Comparison of ENCODE assay signal across 17 cellular contexts in the genomic region with DNA sequence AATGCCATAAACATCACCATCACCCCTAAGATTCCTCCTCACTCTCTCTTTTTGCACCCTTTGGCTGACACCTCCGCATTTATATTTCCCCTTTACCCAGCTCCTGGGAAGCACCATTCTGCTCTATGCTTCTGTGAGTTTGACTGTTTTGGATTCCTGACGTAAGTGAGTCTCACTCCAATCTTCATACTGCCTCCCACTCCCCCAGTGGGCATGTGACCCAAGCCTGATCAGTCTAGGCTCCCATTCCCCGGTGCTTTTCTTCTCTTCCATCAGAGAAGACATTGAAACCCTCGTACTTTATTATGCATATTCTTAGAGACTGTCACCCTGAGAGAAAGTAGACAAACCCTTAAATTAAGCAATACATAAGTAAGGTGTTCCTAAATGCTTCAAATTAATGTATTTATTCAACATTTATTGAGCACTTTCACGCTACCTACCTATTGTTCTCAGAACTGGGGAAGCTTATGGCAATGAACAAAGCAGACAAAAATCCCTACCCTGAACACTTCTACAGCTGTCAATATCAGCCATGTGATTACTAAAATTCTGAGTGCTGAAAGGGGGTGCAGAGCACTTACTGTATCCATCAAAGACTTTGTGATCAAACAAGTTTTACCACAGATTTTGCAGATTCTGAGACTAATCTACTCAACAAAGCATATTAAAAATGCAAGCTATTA. TPM values are rescaled to one million over a fixed set of nuclear protein-coding genes. Genes with fewer than 3 reads are reported as not detected.
DNase-seq lines count a peak whose midpoint lies in the region; ATAC-seq, FAIRE-seq and TF ChIP-seq lines count a peak whose summit lies in the region.
"Had no signal": no experiment of that assay in that cellular context is flagged by ENCODE, and none has a peak within 500 bp of the region (broad histone marks: within the 10 kb centered on the region; RNA-seq: fewer than 3 reads in every experiment).

No MANE protein-coding gene starts in this region.

- H3K9ac ChIP-seq in GM12878 (ENCODE audit: control insufficient read depth, insufficient read depth, low read length), result no peak overlapping the region

- in situ Hi-C loops in GM12878 (cut with MboI), result no loop called here

- ATAC-seq in GM18511 (IDR thresholded peaks at IDR 0.05; ENCODE audit: unreplicated experiment) (peak; percentile 36), HG03565 (IDR thresholded peaks at IDR 0.05; ENCODE audit: unreplicated experiment) (peak; percentile 23), GM12878 (peak; percentile 56)
- peak; percentile 41 to 44 for ATAC-seq in stimulated activated naive B cell treated with anti-CD40 and anti-IgM and Interleukin-4, amounts not matched to agents 10 μg/mL and 1 μg/mL and 100 μg/mL, for 72 hours (replicated peaks)
- ATAC-seq: HepG2 had no signal

- no peak overlapping the region for H3K27ac ChIP-seq in GM12878 (ENCODE audit: control insufficient read depth, insufficient read depth)
- H3K27ac ChIP-seq: RWPE1, SJCRH30 had no signal

- peak overlapping the region in 1 of 2 donors; percentile 12 for H3K4me3 Mint-ChIP-seq in stimulated activated naive B cell treated with anti-CD40 and anti-IgM and Interleukin-4, amounts not matched to agents 10 μg/mL and 1 μg/mL and 100 μg/mL, for 72 hours

- no peak for TF ChIP-seq EP300 in GM12878 (IDR thresholded peaks at IDR 0.05; ENCODE audit: borderline replicate concordance in 1 of 2, control insufficient read depth in 1 of 2, low read depth in 2 of 2, low read length in 2 of 2)

- no peaks in the 10 kb centered on the region for H3K79me2 ChIP-seq in GM12878 (ENCODE audit: control insufficient read depth, insufficient read depth, low read length)

- H3K9me3 ChIP-seq in GM12878 (replicated peaks; ENCODE audit: control insufficient read depth, insufficient read depth, low read length), result no peaks in the 10 kb centered on the region
- H3K9me3 ChIP-seq: HAP-1, SJCRH30 had no signal

- H3K27me3 Mint-ChIP-seq in stimulated activated naive B cell treated with anti-CD40 and anti-IgM and Interleukin-4, amounts not matched to agents 10 μg/mL and 1 μg/mL and 100 μg/mL, for 72 hours, result no peaks in the 10 kb centered on the region

- CTCF ChIA-PET in GM12878 (lab: Yijun Ruan, JAX), result interaction anchor here (0.6 to 6.0 kb wide), 11 partner anchors 11 to 146 kb away, joined by 3 to 41 read pairs (median 5); no protein-coding TSS in a partner anchor

- no peaks in the 10 kb centered on the region for H3K36me3 ChIP-seq in GM12878 (ENCODE audit: control insufficient read depth in 2 of 2, insufficient read depth in 2 of 2, low read length in 1 of 2)
- H3K36me3 ChIP-seq: HAP-1, SJCRH30 had no signal

- POLR2A ChIA-PET in GM12878 (lab: Charles Lee), result no interaction called here

- no peak overlapping the region for H3K4me3 ChIP-seq in GM12878
- H3K4me3 ChIP-seq: HAP-1, SJCRH30 had no signal

- no peak for TF ChIP-seq CTCF in GM12878 (IDR thresholded peaks at IDR 0.05 in 2 of 3, conservative IDR thresholded peaks at IDR 0.05 in 1 of 3; ENCODE audit: control insufficient read depth in 2 of 3, extremely low read depth in 1 of 3, insufficient read depth in 1 of 3, low read depth in 3 of 3, low read length in 3 of 3)

- H3K4me2 ChIP-seq in GM12878 (ENCODE audit: control insufficient read depth, insufficient read depth), result peak overlapping the region; percentile 41

- H3K36me3 Mint-ChIP-seq in stimulated activated naive B cell treated with anti-CD40 and anti-IgM and Interleukin-4, amounts not matched to agents 10 μg/mL and 1 μg/mL and 100 μg/mL, for 72 hours, result no peaks in the 10 kb centered on the region

- 74% methylated on average over 5 of the region's 5 CpGs for WGBS in GM12878 (ENCODE audit: insufficient coverage, insufficient replicate concordance, low lambda C conversion rate, missing lambda C conversion rate)

- no peak overlapping the region for H3K27ac Mint-ChIP-seq in stimulated activated naive B cell treated with anti-CD40 and anti-IgM and Interleukin-4, amounts not matched to agents 10 μg/mL and 1 μg/mL and 100 μg/mL, for 72 hours

- H3K27me3 ChIP-seq in GM12878 (replicated peaks in 1 of 2; ENCODE audit: control insufficient read depth in 2 of 2, insufficient read depth in 2 of 2, low read length in 1 of 2), result no peaks in the 10 kb centered on the region
- H3K27me3 ChIP-seq: SJCRH30 had no signal

- no peaks in the 10 kb centered on the region for H4K20me1 ChIP-seq in GM12878 (ENCODE audit: control insufficient read depth, insufficient read depth)

- peak; percentile 13 for FAIRE-seq in GM12878 (lab: Jason Lieb, UNC)
- FAIRE-seq: GM12891, HepG2 had no signal

- SMC1A ChIA-PET in GM12878 (lab: Charles Lee; ENCODE audit: uncharacterized antibody, unreplicated experiment), result interaction anchor here (1.0 to 3.5 kb wide), 10 partner anchors 9 to 150 kb away, joined by 3 to 27 read pairs (median 4); no protein-coding TSS in a partner anchor

- no peak for TF ChIP-seq POLR2A in GM12878 (IDR thresholded peaks at IDR 0.05; ENCODE audit: low read depth, low read length)

- no peak overlapping the region for H2AFZ ChIP-seq in GM12878 (ENCODE audit: control insufficient read depth, low read depth, low read length)

- TF ChIP-seq RAD21 in GM12878 (IDR thresholded peaks at IDR 0.05; ENCODE audit: insufficient read depth, low read depth, low read length), result no peak

- DNase-seq in GM12878 (ENCODE audit: low read depth, low spot score), result no peak
- DNase-seq in stimulated activated naive B cell treated with anti-CD40 and anti-IgM and Interleukin-4, amounts not matched to agents 10 μg/mL and 1 μg/mL and 100 μg/mL, for 72 hours, result no peak
- DNase-seq in COR-L47 (lab: John Stamatoyannopoulos, UW), result no peak
- DNase-seq in NCI-H2029 treated with DMSO at 0.1 percent for 48 hours (lab: John Stamatoyannopoulos, UW), result no peak
- DNase-seq in NCI-H187 treated with DMSO at 0.1 percent for 48 hours (lab: John Stamatoyannopoulos, UW), result no peak
- DNase-seq: C1 segment of cervical spinal cord, Kasumi-1, NCI-H1417, NCI-H2029, NCI-H510A, SJCRH30 had no signal

- no peaks in the 10 kb centered on the region for H3K9me3 Mint-ChIP-seq in stimulated activated naive B cell treated with anti-CD40 and anti-IgM and Interleukin-4, amounts not matched to agents 10 μg/mL and 1 μg/mL and 100 μg/mL, for 72 hours

- peaks cover 13 to 41% of the 10 kb centered on the region in 2 donors for H3K4me1 Mint-ChIP-seq in stimulated activated naive B cell treated with anti-CD40 and anti-IgM and Interleukin-4, amounts not matched to agents 10 μg/mL and 1 μg/mL and 100 μg/mL, for 72 hours

- no TSS peak for BruUV-seq in GM12878 (replicated peaks; lab: Mats Ljungman, UMichigan)

- intact Hi-C loops in GM12878 (cut with micrococcal nuclease; ENCODE audit: unreplicated experiment), result no loop called here

- peaks cover 6% of the 10 kb centered on the region for H3K4me1 ChIP-seq in GM12878 (ENCODE audit: control insufficient read depth, insufficient read depth, low read length)
- H3K4me1 ChIP-seq: HAP-1 had no signal

- RAD21 ChIA-PET in GM12878 (lab: Charles Lee; ENCODE audit: unreplicated experiment), result interaction anchor here (1.6 to 2.5 kb wide), 2 partner anchors 11 to 36 kb away, joined by 3 to 12 read pairs; no protein-coding TSS in a partner anchor

TF ChIP-seq in GM12878, 131 proteins besides CTCF, POLR2A, EP300 and RAD21 (continues in another document):
- TF ChIP-seq RAD51 (IDR thresholded peaks at IDR 0.05), result no peak
- no peak for TF ChIP-seq DPF2 (IDR thresholded peaks at IDR 0.05)
- no peak for TF ChIP-seq SKIL (IDR thresholded peaks at IDR 0.05; ENCODE audit: low read depth, poor library complexity, severe bottlenecking)
- TF ChIP-seq, protein P1, sequence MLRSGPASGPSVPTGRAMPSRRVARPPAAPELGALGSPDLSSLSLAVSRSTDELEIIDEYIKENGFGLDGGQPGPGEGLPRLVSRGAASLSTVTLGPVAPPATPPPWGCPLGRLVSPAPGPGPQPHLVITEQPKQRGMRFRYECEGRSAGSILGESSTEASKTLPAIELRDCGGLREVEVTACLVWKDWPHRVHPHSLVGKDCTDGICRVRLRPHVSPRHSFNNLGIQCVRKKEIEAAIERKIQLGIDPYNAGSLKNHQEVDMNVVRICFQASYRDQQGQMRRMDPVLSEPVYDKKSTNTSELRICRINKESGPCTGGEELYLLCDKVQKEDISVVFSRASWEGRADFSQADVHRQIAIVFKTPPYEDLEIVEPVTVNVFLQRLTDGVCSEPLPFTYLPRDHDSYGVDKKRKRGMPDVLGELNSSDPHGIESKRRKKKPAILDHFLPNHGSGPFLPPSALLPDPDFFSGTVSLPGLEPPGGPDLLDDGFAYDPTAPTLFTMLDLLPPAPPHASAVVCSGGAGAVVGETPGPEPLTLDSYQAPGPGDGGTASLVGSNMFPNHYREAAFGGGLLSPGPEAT (IDR thresholded peaks at IDR 0.05; ENCODE audit: low read depth), result no peak

RNA-seq across cellular contexts. Expression of gene DIPK1A, which starts 43.4 kb away (rescaled TPM):
- 12.9 and 13.3 TPM in 2 replicates for total RNA-seq in GM12878 (2013; cell fraction: nucleolus; rRNA removed)
- total RNA-seq in GM12878 (2014; rRNA removed) (6.6 and 7.0 TPM in 2 replicates), GM12878 (2014; rRNA removed; fragmentation: Illumina TruSeq; extraction: Trizol) (8.4 and 9.4 TPM in 2 replicates), GM12878 (2021) (8.1 and 9.3 TPM in 2 replicates)
- polyA plus RNA-seq in GM12878 (2011; ENCODE audit: low read depth), result 2.7 TPM
- polyA plus RNA-seq in GM12878 (2011; rRNA removed) (12.0 and 19.7 TPM in 2 replicates), GM12878 (2014; fragmentation: Illumina TruSeq; extraction: Trizol) (12.5 and 16.9 TPM in 2 replicates), GM12878 (2014; fragmentation: Nextera tagmentation; extraction: Ambion mirVana) (1 to 10 TPM; 9.5 to 9.9 TPM), GM12878 (2014; rRNA removed) (4.9 and 5.1 TPM in 2 replicates), GM12878 (2016; fragmentation: Nextera tagmentation; extraction: Ambion mirVana) (10 to 100 TPM; 14.6 to 15.0 TPM)
- 3.9 and 5.0 TPM in 2 replicates for polyA plus RNA-seq in GM12878 (2011; cell fraction: cytosol; rRNA removed)
- 4.3 and 4.5 TPM in 2 replicates for polyA plus RNA-seq in GM12878 (2011; cell fraction: nucleus; rRNA removed)
- 6.6 and 8.6 TPM in 2 replicates for polyA plus RNA-seq in GM12878 (2012)
- polyA minus RNA-seq in GM12878 (2011; rRNA and poly(A)+ RNA removed), result 8.9 and 12.4 TPM in 2 replicates
- 2.9 and 3.7 TPM in 2 replicates for polyA minus RNA-seq in GM12878 (2011; cell fraction: cytosol; rRNA and poly(A)+ RNA removed)
- 3.4 and 3.7 TPM in 2 replicates for polyA minus RNA-seq in GM12878 (2011; cell fraction: nucleus; rRNA and poly(A)+ RNA removed)
